In the genomic region with DNA sequence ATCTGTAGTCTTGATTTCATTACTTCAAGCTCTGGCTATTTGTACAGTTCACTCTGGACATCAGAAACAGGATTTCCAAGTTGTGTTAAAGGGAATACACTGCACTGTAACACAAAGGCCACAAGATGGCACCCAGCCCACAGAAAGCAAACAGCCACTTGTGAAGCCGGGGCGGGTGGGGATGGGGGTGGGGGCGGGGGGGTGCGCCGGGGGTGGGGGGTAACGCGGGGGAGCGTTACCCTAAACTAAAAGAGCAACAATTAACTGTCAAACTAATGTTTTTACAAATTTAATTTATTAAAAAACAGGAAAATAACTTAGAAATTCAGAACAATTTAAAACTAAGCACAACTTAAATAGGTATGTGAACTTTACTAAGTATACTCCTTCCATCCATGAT, we compare ENCODE assay signal across 1 cellular context.
TF ChIP-seq lines count a peak whose summit lies in the region.

No MANE protein-coding gene starts in this region.

TF ChIP-seq in HepG2, 621 proteins besides CTCF, POLR2A, EP300 and RAD21:
- TF ChIP-seq SMC3 (IDR thresholded peaks at IDR 0.05; ENCODE audit: low read length) (peak; percentile 33), PATZ1 (CRISPR knock-in tag; IDR thresholded peaks at IDR 0.05) (peak; percentile 39; the same call in 1 of the 2 replicates), TRIM24 (CRISPR knock-in tag; IDR thresholded peaks at IDR 0.05) (no peak), ERF (CRISPR knock-in tag; IDR thresholded peaks at IDR 0.05) (no peak), ZNF253 (CRISPR knock-in tag; IDR thresholded peaks at IDR 0.05; ENCODE audit: borderline replicate concordance) (no peak), NFE2L2 (IDR thresholded peaks at IDR 0.05; ENCODE audit: low read length) (no peak), KLF9 (CRISPR knock-in tag; IDR thresholded peaks at IDR 0.05; ENCODE audit: low read depth) (no peak), ZNF746 (CRISPR knock-in tag; IDR thresholded peaks at IDR 0.05) (no peak), ZNF572 (CRISPR knock-in tag; IDR thresholded peaks at IDR 0.05) (no peak), ZNF513 (CRISPR knock-in tag; conservative IDR thresholded peaks at IDR 0.05) (no peak), MLXIP (CRISPR knock-in tag; IDR thresholded peaks at IDR 0.05; ENCODE audit: borderline replicate concordance) (no peak), STAG1 (CRISPR knock-in tag; IDR thresholded peaks at IDR 0.05) (peak; percentile 76), SYNCRIP (IDR thresholded peaks at IDR 0.05; ENCODE audit: insufficient read depth, low read depth, low read length) (no peak), HNRNPL (IDR thresholded peaks at IDR 0.05; ENCODE audit: low read depth, low read length) (no peak), NFKBIZ (CRISPR knock-in tag; IDR thresholded peaks at IDR 0.05) (no peak), AHR (CRISPR knock-in tag; IDR thresholded peaks at IDR 0.05) (no peak)
- TF ChIP-seq, protein P1, sequence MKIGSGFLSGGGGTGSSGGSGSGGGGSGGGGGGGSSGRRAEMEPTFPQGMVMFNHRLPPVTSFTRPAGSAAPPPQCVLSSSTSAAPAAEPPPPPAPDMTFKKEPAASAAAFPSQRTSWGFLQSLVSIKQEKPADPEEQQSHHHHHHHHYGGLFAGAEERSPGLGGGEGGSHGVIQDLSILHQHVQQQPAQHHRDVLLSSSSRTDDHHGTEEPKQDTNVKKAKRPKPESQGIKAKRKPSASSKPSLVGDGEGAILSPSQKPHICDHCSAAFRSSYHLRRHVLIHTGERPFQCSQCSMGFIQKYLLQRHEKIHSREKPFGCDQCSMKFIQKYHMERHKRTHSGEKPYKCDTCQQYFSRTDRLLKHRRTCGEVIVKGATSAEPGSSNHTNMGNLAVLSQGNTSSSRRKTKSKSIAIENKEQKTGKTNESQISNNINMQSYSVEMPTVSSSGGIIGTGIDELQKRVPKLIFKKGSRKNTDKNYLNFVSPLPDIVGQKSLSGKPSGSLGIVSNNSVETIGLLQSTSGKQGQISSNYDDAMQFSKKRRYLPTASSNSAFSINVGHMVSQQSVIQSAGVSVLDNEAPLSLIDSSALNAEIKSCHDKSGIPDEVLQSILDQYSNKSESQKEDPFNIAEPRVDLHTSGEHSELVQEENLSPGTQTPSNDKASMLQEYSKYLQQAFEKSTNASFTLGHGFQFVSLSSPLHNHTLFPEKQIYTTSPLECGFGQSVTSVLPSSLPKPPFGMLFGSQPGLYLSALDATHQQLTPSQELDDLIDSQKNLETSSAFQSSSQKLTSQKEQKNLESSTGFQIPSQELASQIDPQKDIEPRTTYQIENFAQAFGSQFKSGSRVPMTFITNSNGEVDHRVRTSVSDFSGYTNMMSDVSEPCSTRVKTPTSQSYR (CRISPR knock-in tag; IDR thresholded peaks at IDR 0.05; ENCODE audit: borderline replicate concordance), result no peak
- TF ChIP-seq, protein P2, sequence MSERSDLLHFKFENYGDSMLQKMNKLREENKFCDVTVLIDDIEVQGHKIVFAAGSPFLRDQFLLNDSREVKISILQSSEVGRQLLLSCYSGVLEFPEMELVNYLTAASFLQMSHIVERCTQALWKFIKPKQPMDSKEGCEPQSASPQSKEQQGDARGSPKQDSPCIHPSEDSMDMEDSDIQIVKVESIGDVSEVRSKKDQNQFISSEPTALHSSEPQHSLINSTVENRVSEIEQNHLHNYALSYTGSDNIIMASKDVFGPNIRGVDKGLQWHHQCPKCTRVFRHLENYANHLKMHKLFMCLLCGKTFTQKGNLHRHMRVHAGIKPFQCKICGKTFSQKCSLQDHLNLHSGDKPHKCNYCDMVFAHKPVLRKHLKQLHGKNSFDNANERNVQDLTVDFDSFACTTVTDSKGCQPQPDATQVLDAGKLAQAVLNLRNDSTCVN (CRISPR knock-in tag; IDR thresholded peaks at IDR 0.05; ENCODE audit: borderline replicate concordance), result no peak
- TF ChIP-seq, protein P3, sequence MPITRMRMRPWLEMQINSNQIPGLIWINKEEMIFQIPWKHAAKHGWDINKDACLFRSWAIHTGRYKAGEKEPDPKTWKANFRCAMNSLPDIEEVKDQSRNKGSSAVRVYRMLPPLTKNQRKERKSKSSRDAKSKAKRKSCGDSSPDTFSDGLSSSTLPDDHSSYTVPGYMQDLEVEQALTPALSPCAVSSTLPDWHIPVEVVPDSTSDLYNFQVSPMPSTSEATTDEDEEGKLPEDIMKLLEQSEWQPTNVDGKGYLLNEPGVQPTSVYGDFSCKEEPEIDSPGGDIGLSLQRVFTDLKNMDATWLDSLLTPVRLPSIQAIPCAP (CRISPR knock-in tag; IDR thresholded peaks at IDR 0.05; ENCODE audit: low read depth), result no peak
- TF ChIP-seq, protein P4, sequence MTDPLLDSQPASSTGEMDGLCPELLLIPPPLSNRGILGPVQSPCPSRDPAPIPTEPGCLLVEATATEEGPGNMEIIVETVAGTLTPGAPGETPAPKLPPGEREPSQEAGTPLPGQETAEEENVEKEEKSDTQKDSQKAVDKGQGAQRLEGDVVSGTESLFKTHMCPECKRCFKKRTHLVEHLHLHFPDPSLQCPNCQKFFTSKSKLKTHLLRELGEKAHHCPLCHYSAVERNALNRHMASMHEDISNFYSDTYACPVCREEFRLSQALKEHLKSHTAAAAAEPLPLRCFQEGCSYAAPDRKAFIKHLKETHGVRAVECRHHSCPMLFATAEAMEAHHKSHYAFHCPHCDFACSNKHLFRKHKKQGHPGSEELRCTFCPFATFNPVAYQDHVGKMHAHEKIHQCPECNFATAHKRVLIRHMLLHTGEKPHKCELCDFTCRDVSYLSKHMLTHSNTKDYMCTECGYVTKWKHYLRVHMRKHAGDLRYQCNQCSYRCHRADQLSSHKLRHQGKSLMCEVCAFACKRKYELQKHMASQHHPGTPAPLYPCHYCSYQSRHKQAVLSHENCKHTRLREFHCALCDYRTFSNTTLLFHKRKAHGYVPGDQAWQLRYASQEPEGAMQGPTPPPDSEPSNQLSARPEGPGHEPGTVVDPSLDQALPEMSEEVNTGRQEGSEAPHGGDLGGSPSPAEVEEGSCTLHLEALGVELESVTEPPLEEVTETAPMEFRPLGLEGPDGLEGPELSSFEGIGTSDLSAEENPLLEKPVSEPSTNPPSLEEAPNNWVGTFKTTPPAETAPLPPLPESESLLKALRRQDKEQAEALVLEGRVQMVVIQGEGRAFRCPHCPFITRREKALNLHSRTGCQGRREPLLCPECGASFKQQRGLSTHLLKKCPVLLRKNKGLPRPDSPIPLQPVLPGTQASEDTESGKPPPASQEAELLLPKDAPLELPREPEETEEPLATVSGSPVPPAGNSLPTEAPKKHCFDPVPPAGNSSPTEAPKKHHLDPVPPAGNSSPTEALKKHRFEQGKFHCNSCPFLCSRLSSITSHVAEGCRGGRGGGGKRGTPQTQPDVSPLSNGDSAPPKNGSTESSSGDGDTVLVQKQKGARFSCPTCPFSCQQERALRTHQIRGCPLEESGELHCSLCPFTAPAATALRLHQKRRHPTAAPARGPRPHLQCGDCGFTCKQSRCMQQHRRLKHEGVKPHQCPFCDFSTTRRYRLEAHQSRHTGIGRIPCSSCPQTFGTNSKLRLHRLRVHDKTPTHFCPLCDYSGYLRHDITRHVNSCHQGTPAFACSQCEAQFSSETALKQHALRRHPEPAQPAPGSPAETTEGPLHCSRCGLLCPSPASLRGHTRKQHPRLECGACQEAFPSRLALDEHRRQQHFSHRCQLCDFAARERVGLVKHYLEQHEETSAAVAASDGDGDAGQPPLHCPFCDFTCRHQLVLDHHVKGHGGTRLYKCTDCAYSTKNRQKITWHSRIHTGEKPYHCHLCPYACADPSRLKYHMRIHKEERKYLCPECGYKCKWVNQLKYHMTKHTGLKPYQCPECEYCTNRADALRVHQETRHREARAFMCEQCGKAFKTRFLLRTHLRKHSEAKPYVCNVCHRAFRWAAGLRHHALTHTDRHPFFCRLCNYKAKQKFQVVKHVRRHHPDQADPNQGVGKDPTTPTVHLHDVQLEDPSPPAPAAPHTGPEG (CRISPR knock-in tag; IDR thresholded peaks at IDR 0.05), result no peak
